ENCODE assay signal across 8 cellular contexts in the genomic region with DNA sequence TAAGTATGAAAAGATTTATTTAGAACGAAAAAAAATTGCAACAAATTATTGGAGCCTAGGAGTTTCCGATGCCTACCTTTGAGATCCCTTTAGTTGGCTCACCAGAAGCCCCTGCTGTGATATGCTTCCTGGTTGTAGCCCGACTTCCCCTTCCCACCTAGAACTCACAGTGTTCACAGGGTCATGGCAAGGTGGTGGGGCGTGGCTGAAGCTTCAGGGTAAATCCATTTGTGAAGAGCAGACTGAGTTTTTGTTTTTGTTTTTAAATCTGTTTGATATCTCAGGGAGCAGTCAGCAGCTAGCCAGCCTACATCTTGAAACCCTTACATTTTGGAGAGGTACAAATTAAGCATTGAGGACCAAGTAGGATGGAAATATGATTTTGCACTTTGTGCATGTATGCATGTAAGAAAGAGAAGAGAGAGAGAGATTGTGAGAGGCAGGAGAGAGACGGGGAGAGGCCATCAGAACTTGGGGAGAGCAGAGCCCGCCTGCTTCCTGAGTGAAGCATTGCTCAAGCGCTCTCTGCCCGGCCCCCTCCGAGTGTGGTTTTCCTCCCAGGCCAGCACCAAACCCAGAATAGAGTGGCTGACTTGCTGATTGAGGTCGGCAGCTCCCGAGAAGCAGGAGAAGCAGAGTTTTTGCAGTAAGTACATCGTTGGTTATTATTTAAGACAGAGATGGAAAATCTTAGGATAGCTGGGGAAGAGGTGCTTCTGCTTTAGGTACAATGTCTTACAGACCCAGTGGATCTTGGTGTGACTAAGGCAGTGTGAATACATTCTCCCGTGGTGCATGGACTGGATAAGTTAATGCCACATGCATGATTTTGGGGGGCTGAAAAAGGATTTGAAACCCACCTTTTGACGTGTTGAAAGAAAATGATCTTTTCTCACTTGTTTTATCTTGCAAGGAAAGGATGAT.
DNase-seq lines count a peak whose midpoint lies in the region; ATAC-seq and TF ChIP-seq lines count a peak whose summit lies in the region.

No MANE protein-coding gene starts in this region.

- no peaks in the 10 kb centered on the region for H3K4me1 ChIP-seq in breast epithelium

- H3K27me3 Mint-ChIP-seq in MCF 10A (ENCODE audit: insufficient read depth, unreplicated experiment) = no peaks in the 10 kb centered on the region
- no peaks in the 10 kb centered on the region for H3K27me3 Mint-ChIP-seq in T-helper 17 cell
- H3K27me3 Mint-ChIP-seq in central memory CD8-positive, alpha-beta T cell = no peaks in the 10 kb centered on the region
- H3K27me3 Mint-ChIP-seq in Calu3 (ENCODE audit: unreplicated experiment) = peaks cover 42% of the 10 kb centered on the region

- BruUV-seq in MCF 10A (replicated peaks; lab: Mats Ljungman, UMichigan) (no TSS peak), Calu3 (replicated peaks; lab: Mats Ljungman, UMichigan) (no TSS peak)

- H3K36me3 Mint-ChIP-seq in MCF 10A (ENCODE audit: insufficient read depth, unreplicated experiment) = peaks cover 5% of the 10 kb centered on the region
- no peaks in the 10 kb centered on the region for H3K36me3 Mint-ChIP-seq in T-helper 17 cell (ENCODE audit: low read depth)
- no peaks in the 10 kb centered on the region for H3K36me3 Mint-ChIP-seq in central memory CD8-positive, alpha-beta T cell (ENCODE audit: insufficient read depth)
- H3K36me3 Mint-ChIP-seq in Calu3 (ENCODE audit: insufficient read depth, unreplicated experiment) = no peaks in the 10 kb centered on the region

- H3K9me3 ChIP-seq in breast epithelium = no peaks in the 10 kb centered on the region
- no peaks in the 10 kb centered on the region for H3K9me3 ChIP-seq in T-helper 17 cell (ENCODE audit: control insufficient read depth, low read length, poor library complexity, severe bottlenecking)

- H3K9me3 Mint-ChIP-seq in MCF 10A (ENCODE audit: unreplicated experiment) (no peaks in the 10 kb centered on the region), Calu3 (ENCODE audit: low read depth, unreplicated experiment) (no peaks in the 10 kb centered on the region)
- H3K9me3 Mint-ChIP-seq in central memory CD8-positive, alpha-beta T cell = no peaks in the 10 kb centered on the region

- no peak for TF ChIP-seq CTCF in breast epithelium (IDR thresholded peaks at IDR 0.05)
- TF ChIP-seq CTCF in MCF 10A (IDR thresholded peaks at IDR 0.05; ENCODE audit: unreplicated experiment) = no peak
- TF ChIP-seq CTCF in Calu3 (IDR thresholded peaks at IDR 0.05; ENCODE audit: unreplicated experiment) = no peak

- CTCF ChIA-PET in MCF 10A (lab: Yijun Ruan, JAX) = interaction anchor here (1.2 kb wide), 1 partner anchor 48 kb away, joined by 5 read pairs; no protein-coding TSS in a partner anchor
- CTCF ChIA-PET in Calu3 (lab: Charles Lee) = interaction anchor here (0.5 to 0.6 kb wide), 2 partner anchors 63 to 80 kb away, joined by 3 read pairs; no protein-coding TSS in a partner anchor

- H3K4me3 ChIP-seq in breast epithelium = peak overlapping the region; percentile 11 to 42 (median 33)

- TF ChIP-seq POLR2A in breast epithelium (IDR thresholded peaks at IDR 0.05) = no peak

- ATAC-seq in T-helper 17 cell (peak; percentile 86), HG02970 (IDR thresholded peaks at IDR 0.05; ENCODE audit: low FRiP score, unreplicated experiment) (no peak), HG03457 (IDR thresholded peaks at IDR 0.05; ENCODE audit: unreplicated experiment) (no peak)
- peak; percentile 86 for ATAC-seq in central memory CD8-positive, alpha-beta T cell (replicated peaks; ENCODE audit: extremely low read depth, poor library complexity, severe bottlenecking)

- POLR2A ChIA-PET in MCF 10A (lab: Yijun Ruan, JAX) = no interaction called here

- peak overlapping the region in 1 of 2 donors; percentile 22 for H3K27ac ChIP-seq in breast epithelium

- no peak overlapping the region for H3K4me3 Mint-ChIP-seq in MCF 10A (ENCODE audit: unreplicated experiment)
- peak overlapping the region; percentile 89 for H3K4me3 Mint-ChIP-seq in T-helper 17 cell
- H3K4me3 Mint-ChIP-seq in central memory CD8-positive, alpha-beta T cell = peak overlapping the region; percentile 71
- no peak overlapping the region for H3K4me3 Mint-ChIP-seq in Calu3 (ENCODE audit: low read depth, unreplicated experiment)

- no peaks in the 10 kb centered on the region for H3K27me3 ChIP-seq in breast epithelium

- H3K36me3 ChIP-seq in breast epithelium = no peaks in the 10 kb centered on the region

- DNase-seq in breast epithelium (ENCODE audit: low spot score in 2 of 2) (peak in 1 of 2 donors; percentile 32), MCF 10A (ENCODE audit: unreplicated experiment) (no peak), T-helper 17 cell (no peak), occipital lobe (lab: John Stamatoyannopoulos, UW) (peak; percentile 44), Calu3 (no peak)
- peak in 1 of 2 donors; percentile 10 for DNase-seq in central memory CD8-positive, alpha-beta T cell (ENCODE audit: low spot score in 2 of 2)

- intact Hi-C loops in breast epithelium (cut with DNase I; ENCODE audit: low total_unique reads) (no loop called here), MCF 10A (cut with micrococcal nuclease) (no loop called here), Calu3 (cut with micrococcal nuclease; ENCODE audit: unreplicated experiment) (no loop called here)

- no peaks in the 10 kb centered on the region for H3K4me1 Mint-ChIP-seq in MCF 10A (ENCODE audit: insufficient read depth, unreplicated experiment)
- peaks cover 20% of the 10 kb centered on the region for H3K4me1 Mint-ChIP-seq in T-helper 17 cell
- peaks cover 15% of the 10 kb centered on the region for H3K4me1 Mint-ChIP-seq in central memory CD8-positive, alpha-beta T cell
- H3K4me1 Mint-ChIP-seq in Calu3 (ENCODE audit: low read depth, unreplicated experiment) = no peaks in the 10 kb centered on the region

- H3K27ac Mint-ChIP-seq in MCF 10A (ENCODE audit: low read depth, unreplicated experiment) = no peak overlapping the region
- peak overlapping the region; percentile 34 for H3K27ac Mint-ChIP-seq in T-helper 17 cell
- peak overlapping the region; percentile 80 for H3K27ac Mint-ChIP-seq in central memory CD8-positive, alpha-beta T cell (ENCODE audit: low read depth)
- H3K27ac Mint-ChIP-seq in Calu3 (ENCODE audit: unreplicated experiment) = no peak overlapping the region

Comparison
In these comparisons a context has a peak if more than half of its experiments do, and no peak if none do; other contexts are left out.
1. H3K27ac Mint-ChIP-seq: peak in T-helper 17 cell (single experiment) and central memory CD8-positive, alpha-beta T cell (single experiment); none in MCF 10A (single experiment) and Calu3 (single experiment).
2. H3K4me3 Mint-ChIP-seq: peak in T-helper 17 cell (single experiment) and central memory CD8-positive, alpha-beta T cell (single experiment); none in MCF 10A (single experiment) and Calu3 (single experiment).
3. ATAC-seq: peak in T-helper 17 cell (single experiment) and central memory CD8-positive, alpha-beta T cell (single experiment); none in HG02970 (single experiment) and HG03457 (single experiment).